ENCODE assay signal across 12 cellular contexts in the genomic region with DNA sequence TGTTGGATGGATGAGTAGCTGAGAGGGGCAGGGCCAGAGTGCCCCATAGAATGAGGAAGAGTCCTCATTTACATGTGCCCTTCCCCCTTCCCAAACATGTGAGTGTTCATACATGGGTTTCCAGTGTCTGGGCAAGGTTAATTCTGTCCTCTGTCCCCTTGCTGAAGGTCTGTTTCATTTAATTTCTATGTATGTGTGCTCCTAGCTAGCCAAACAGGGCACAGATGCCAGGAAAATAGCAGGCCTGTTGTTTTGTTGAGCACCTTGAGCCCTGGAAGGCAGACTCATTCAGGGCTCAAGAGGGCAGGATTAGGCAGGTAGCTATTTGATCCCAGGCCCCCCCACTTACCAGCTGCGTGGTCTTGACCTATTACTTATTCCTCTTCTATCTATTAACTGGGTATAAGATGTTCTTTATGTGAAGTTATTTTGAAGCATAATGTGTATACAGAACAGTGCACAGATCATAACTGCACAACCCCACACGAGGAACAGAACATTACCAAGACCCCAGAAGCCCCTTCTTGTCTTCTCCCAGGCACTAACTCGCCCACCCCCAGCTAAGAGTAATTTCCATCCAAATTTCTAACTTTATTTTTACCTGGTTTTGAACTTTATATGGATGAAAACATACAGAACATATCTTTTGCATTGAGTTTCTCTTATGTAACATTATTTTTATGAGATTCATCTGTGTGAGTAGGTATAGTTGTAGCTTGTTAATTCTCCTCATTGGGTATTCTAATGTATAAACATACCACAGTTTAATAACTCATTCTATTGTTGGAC.
DNase-seq lines count a peak whose midpoint lies in the region; ATAC-seq and TF ChIP-seq lines count a peak whose summit lies in the region.
"Had no signal": no experiment of that assay in that cellular context is flagged by ENCODE, and none has a peak within 500 bp of the region (broad histone marks: within the 10 kb centered on the region; RNA-seq: fewer than 3 reads in every experiment).

No MANE protein-coding gene starts in this region.

- in situ Hi-C loops in transverse colon (cut with MboI; ENCODE audit: low pct_ligation_motif_present in 1 of 4, low pct_unique_long_range_greater_than_20kb in 1 of 4, low sequenced_read_pairs in 3 of 4), result no loop called here

- no peak overlapping the region for H3K4me3 ChIP-seq in transverse colon
- H3K4me3 ChIP-seq in smooth muscle cell, result no peak overlapping the region
- H3K4me3 ChIP-seq: heart left ventricle had no signal

- H4K20me1 ChIP-seq in smooth muscle cell (ENCODE audit: low read depth), result no peaks in the 10 kb centered on the region

- no peak overlapping the region for H3K4me2 ChIP-seq in smooth muscle cell

- intact Hi-C loops in transverse colon (cut with DNase I; ENCODE audit: low total_unique reads), result no loop called here

- no peaks in the 10 kb centered on the region for H3K36me3 ChIP-seq in transverse colon
- H3K36me3 ChIP-seq in smooth muscle cell (ENCODE audit: low read depth), result no peaks in the 10 kb centered on the region
- H3K36me3 ChIP-seq: heart left ventricle had no signal

- no peaks in the 10 kb centered on the region for H3F3A ChIP-seq in smooth muscle cell (ENCODE audit: low read depth)

- peak; percentile 26 for DNase-seq in transverse colon
- DNase-seq in smooth muscle cell (lab: John Stamatoyannopoulos, UW; ENCODE audit: unreplicated experiment), result no peak
- DNase-seq in DMS79 (lab: John Stamatoyannopoulos, UW), result no peak
- DNase-seq: activated T-cell treated with anti-CD3 and anti-CD28 coated beads, Interleukin-2, amount 50 U/mL, for 24 hours; COR-L47; heart left ventricle; NCI-H2081 treated with DMSO at 0.1 percent for 48 hours; stimulated activated CD4-positive, alpha-beta T cell treated with anti-CD3 and anti-CD28 coated beads, Interleukin-12 subunit alpha, Interleukin-12 subunit beta, amount 100 ng/mL, for 4 hours had no signal

- H3K27ac ChIP-seq in transverse colon (no peak overlapping the region), smooth muscle cell (ENCODE audit: low read depth) (no peak overlapping the region)
- H3K27ac ChIP-seq: heart left ventricle had no signal

- H2AFZ ChIP-seq in smooth muscle cell (ENCODE audit: low read depth), result no peak overlapping the region

- TF ChIP-seq CTCF in transverse colon (IDR thresholded peaks at IDR 0.05) (no peak), smooth muscle cell (IDR thresholded peaks at IDR 0.05; ENCODE audit: borderline replicate concordance, insufficient read depth, poor library complexity, severe bottlenecking) (no peak)

- peaks cover 0 to 17% (median 6%) of the 10 kb centered on the region in 4 donors for H3K4me1 ChIP-seq in transverse colon
- H3K4me1 ChIP-seq in smooth muscle cell (ENCODE audit: low read depth), result no peaks in the 10 kb centered on the region

- TF ChIP-seq POLR2A in GM19193 (IDR thresholded peaks at IDR 0.05; ENCODE audit: extremely low read depth, insufficient read depth, insufficient read length) (peak; percentile 87), transverse colon (IDR thresholded peaks at IDR 0.05) (no peak)

- H3K9ac ChIP-seq in smooth muscle cell (ENCODE audit: low read depth), result no peak overlapping the region

- WGBS in transverse colon (ENCODE audit: low coverage in 1 of 2), 2 donors, result 63 to 79% methylated on average over 3 of the region's 3 CpGs
- WGBS in smooth muscle cell (ENCODE audit: low lambda C conversion rate), result 6% methylated on average over 3 of the region's 3 CpGs

- H3K27me3 ChIP-seq in transverse colon, result no peaks in the 10 kb centered on the region
- H3K27me3 ChIP-seq in smooth muscle cell (ENCODE audit: low read depth), result no peaks in the 10 kb centered on the region
- H3K27me3 ChIP-seq: heart left ventricle had no signal

- ATAC-seq in HG02588 (IDR thresholded peaks at IDR 0.05; ENCODE audit: unreplicated experiment), result peak; percentile 31
- ATAC-seq in HG03460 (IDR thresholded peaks at IDR 0.05; ENCODE audit: unreplicated experiment), result peak; percentile 40
- ATAC-seq in GM18520 (IDR thresholded peaks at IDR 0.05; ENCODE audit: unreplicated experiment), result no peak
- ATAC-seq: heart left ventricle had no signal

- TF ChIP-seq EP300 in transverse colon (IDR thresholded peaks at IDR 0.05; ENCODE audit: low read depth), result no peak

- no peaks in the 10 kb centered on the region for H3K79me2 ChIP-seq in smooth muscle cell (ENCODE audit: low read depth)

- H3K9me3 ChIP-seq in transverse colon, result no peaks in the 10 kb centered on the region
- H3K9me3 ChIP-seq in smooth muscle cell (replicated peaks; ENCODE audit: low read depth), result peaks cover 8% of the 10 kb centered on the region
- H3K9me3 ChIP-seq: heart left ventricle had no signal
